Comparison of ENCODE assay signal across 9 cellular contexts in genomic region chr6:154292855-154293519, GRCh38.
DNase-seq lines count a peak whose midpoint lies in the region; ATAC-seq and TF ChIP-seq lines count a peak whose summit lies in the region.
"Had no signal": no experiment of that assay in that cellular context is flagged by ENCODE, and none has a peak within 500 bp of the region (broad histone marks: within the 10 kb centered on the region; RNA-seq: fewer than 3 reads in every experiment).

No MANE protein-coding gene starts in this region.

- H4K20me1 ChIP-seq in PC-9 (ENCODE audit: insufficient read depth) (no peaks in the 10 kb centered on the region), fibroblast of lung (ENCODE audit: control insufficient read depth, extremely low read depth, insufficient read depth, low read length) (no peaks in the 10 kb centered on the region)

- H3K9me2 ChIP-seq in PC-9 (ENCODE audit: insufficient read depth) = no peaks in the 10 kb centered on the region

- no peak for ATAC-seq in HG03442 (IDR thresholded peaks at IDR 0.05; ENCODE audit: unreplicated experiment)

- intact Hi-C loops in PC-9 (cut with micrococcal nuclease; ENCODE audit: unreplicated experiment) = loop anchor here (5.0 kb wide), 1 partner anchor 49 kb away; no protein-coding TSS in a partner anchor

- H3K79me2 ChIP-seq in PC-9 (ENCODE audit: low read depth) (no peaks in the 10 kb centered on the region), fibroblast of lung (ENCODE audit: control insufficient read depth, insufficient read depth, low read length) (no peaks in the 10 kb centered on the region), parathyroid adenoma (no peaks in the 10 kb centered on the region)

- peaks cover 51% of the 10 kb centered on the region for H3K4me1 ChIP-seq in PC-9 (replicated peaks; ENCODE audit: insufficient read depth)
- H3K4me1 ChIP-seq in fibroblast of lung (ENCODE audit: control insufficient read depth, extremely low read depth, insufficient read depth, low read length) = peaks cover 5% of the 10 kb centered on the region
- H3K4me1 ChIP-seq in parathyroid adenoma = no peaks in the 10 kb centered on the region
- H3K4me1 ChIP-seq: uterus had no signal

- peaks cover 31% of the 10 kb centered on the region for H3F3A ChIP-seq in PC-9 (ENCODE audit: insufficient read depth, low read depth)

- POLR2A ChIA-PET in PC-9 (lab: Charles Lee; ENCODE audit: unreplicated experiment) = no interaction called here

- DNase-seq in EL (peak; percentile 74), PC-9 (peak; percentile 7 to 94), fibroblast of lung (ENCODE audit: low read depth in 2 of 2) (peak; percentile 63 to 84), NCI-H1105 treated with DMSO at 0.1 percent for 48 hours (lab: John Stamatoyannopoulos, UW) (no peak), ecto neural progenitor cell (ENCODE audit: low spot score) (no peak), activated gamma-delta T cell (lab: John Stamatoyannopoulos, UW) (no peak)
- DNase-seq: uterus had no signal

- H3K27me3 ChIP-seq in PC-9 (ENCODE audit: insufficient read depth, low read depth) = no peaks in the 10 kb centered on the region
- no peaks in the 10 kb centered on the region for H3K27me3 ChIP-seq in fibroblast of lung (ENCODE audit: control insufficient read depth, insufficient read depth, low read length)
- no peaks in the 10 kb centered on the region for H3K27me3 ChIP-seq in parathyroid adenoma (ENCODE audit: control insufficient read depth, insufficient read depth, low read length)
- H3K27me3 ChIP-seq: uterus had no signal

- H3K4me2 ChIP-seq in PC-9 (peak overlapping the region; percentile 63), fibroblast of lung (ENCODE audit: extremely low read depth, insufficient read depth, low read length) (peak overlapping the region; percentile 66), parathyroid adenoma (ENCODE audit: low read length) (no peak overlapping the region)

- TF ChIP-seq CTCF in PC-9 (conservative IDR thresholded peaks at IDR 0.05) (no peak), fibroblast of lung (conservative IDR thresholded peaks at IDR 0.05 in 1 of 2, IDR thresholded peaks at IDR 0.05 in 1 of 2; ENCODE audit: low read depth in 1 of 2, low read length in 2 of 2) (no peak), parathyroid adenoma (IDR thresholded peaks at IDR 0.05) (no peak)

- H3K9ac ChIP-seq in fibroblast of lung (ENCODE audit: insufficient read depth, low read length) = no peak overlapping the region
- no peak overlapping the region for H3K9ac ChIP-seq in parathyroid adenoma

- CTCF ChIA-PET in PC-9 (lab: Charles Lee) = no interaction called here

- H3K36me3 ChIP-seq in PC-9 (ENCODE audit: low read depth) (no peaks in the 10 kb centered on the region), fibroblast of lung (ENCODE audit: control insufficient read depth, insufficient read depth, low read length) (no peaks in the 10 kb centered on the region), parathyroid adenoma (ENCODE audit: control insufficient read depth, insufficient read depth, low read length) (no peaks in the 10 kb centered on the region)
- H3K36me3 ChIP-seq: uterus had no signal

- H2AFZ ChIP-seq in PC-9 = peak overlapping the region; percentile 50
- peak overlapping the region; percentile 24 for H2AFZ ChIP-seq in fibroblast of lung (ENCODE audit: low read length)
- peak overlapping the region; percentile 10 for H2AFZ ChIP-seq in parathyroid adenoma

- H3K9me3 ChIP-seq in PC-9 (ENCODE audit: insufficient read depth, low read depth) (peaks cover 9% of the 10 kb centered on the region; the same call in 1 of the 2 replicates), fibroblast of lung (ENCODE audit: control insufficient read depth, insufficient read depth, low read depth, low read length) (no peaks in the 10 kb centered on the region), parathyroid adenoma (ENCODE audit: control insufficient read depth, low read length) (no peaks in the 10 kb centered on the region)
- H3K9me3 ChIP-seq: uterus had no signal

- BruUV-seq in PC-9 (replicated peaks; lab: Mats Ljungman, UMichigan) = TSS peak; percentile 31

- peak overlapping the region; percentile 94 for H3K27ac ChIP-seq in PC-9
- peak overlapping the region; percentile 70 for H3K27ac ChIP-seq in fibroblast of lung (ENCODE audit: insufficient read depth, low read length)
- no peak overlapping the region for H3K27ac ChIP-seq in parathyroid adenoma
- H3K27ac ChIP-seq: uterus had no signal

- H3K4me3 ChIP-seq in PC-9 (peak overlapping the region; percentile 44; the same call in 1 of the 2 replicates), fibroblast of lung (replicated peaks in 1 of 4; ENCODE audit: control extremely low read depth in 1 of 4, insufficient read depth in 1 of 4, low read depth in 3 of 4, low read length in 4 of 4) (no peak overlapping the region), parathyroid adenoma (ENCODE audit: low read depth, low read length) (no peak overlapping the region)
- H3K4me3 ChIP-seq: uterus had no signal

Comparison
In these comparisons a context has a peak if more than half of its experiments do, and no peak if none do; other contexts are left out.
1. DNase-seq: peak in EL (single experiment), PC-9 (2 of 2) and fibroblast of lung (2 of 2); none in NCI-H1105 treated with DMSO at 0.1 percent for 48 hours (single experiment), ecto neural progenitor cell (single experiment) and activated gamma-delta T cell (single experiment).
2. Peak in every context shown above with its lines, with median percentiles within 50 percentile points of each other: H2AFZ ChIP-seq.